ENCODE assay signal across 10 cellular contexts in genomic region chr1:38015978-38016640, GRCh38. TPM values are rescaled to one million over a fixed set of nuclear protein-coding genes. Genes with fewer than 3 reads are reported as not detected.
DNase-seq lines count a peak whose midpoint lies in the region; ATAC-seq and TF ChIP-seq lines count a peak whose summit lies in the region.
"Had no signal": no experiment of that assay in that cellular context is flagged by ENCODE, and none has a peak within 500 bp of the region (broad histone marks: within the 10 kb centered on the region; RNA-seq: fewer than 3 reads in every experiment).

No MANE protein-coding gene starts in this region.

- peaks cover 9% of the 10 kb centered on the region for H3K4me1 Mint-ChIP-seq in WTC11
- peaks cover 16% of the 10 kb centered on the region for H3K4me1 Mint-ChIP-seq in osteocyte (ENCODE audit: unreplicated experiment)

- H3K36me3 Mint-ChIP-seq in WTC11 (peaks cover 43% of the 10 kb centered on the region), osteocyte (ENCODE audit: unreplicated experiment) (peaks cover 29% of the 10 kb centered on the region)

- no peak for ATAC-seq in WTC11
- no peak for ATAC-seq in GM21526 (IDR thresholded peaks at IDR 0.05; ENCODE audit: low FRiP score, unreplicated experiment)

- H3K9me3 ChIP-seq in effector memory CD4-positive, alpha-beta T cell (ENCODE audit: control insufficient read depth, low read length), result no peaks in the 10 kb centered on the region

- peaks cover 9% of the 10 kb centered on the region for H3K27me3 Mint-ChIP-seq in WTC11 (ENCODE audit: low read depth)
- H3K27me3 Mint-ChIP-seq in osteocyte (ENCODE audit: unreplicated experiment), result no peaks in the 10 kb centered on the region

- H3K27ac ChIP-seq in effector memory CD4-positive, alpha-beta T cell (ENCODE audit: insufficient read depth, low read length, poor library complexity, severe bottlenecking), result no peak overlapping the region

- DNase-seq in EH (ENCODE audit: low read depth) (peak; percentile 23), WTC11 (ENCODE audit: low spot score) (no peak), fibroblast of the aortic adventitia (ENCODE audit: low read depth) (peak; percentile 83), osteocyte (ENCODE audit: extremely low spot score, unreplicated experiment) (no peak), NCI-H1694 (lab: John Stamatoyannopoulos, UW) (no peak), NCI-H226 (no peak)
- DNase-seq in effector memory CD4-positive, alpha-beta T cell, result no peak
- DNase-seq: NCI-H1436, retina had no signal

- peak overlapping the region; percentile 87 for H3K27ac Mint-ChIP-seq in WTC11
- H3K27ac Mint-ChIP-seq in osteocyte (ENCODE audit: unreplicated experiment), result peak overlapping the region; percentile 69

- H3K4me3 Mint-ChIP-seq in WTC11 (no peak overlapping the region), osteocyte (ENCODE audit: unreplicated experiment) (no peak overlapping the region)

- POLR2A ChIA-PET in WTC11 (lab: Charles Lee), result no interaction called here

- TF ChIP-seq CTCF in WTC11 (IDR thresholded peaks at IDR 0.05) (no peak), fibroblast of the aortic adventitia (IDR thresholded peaks at IDR 0.05; ENCODE audit: insufficient read depth, low read length) (no peak), osteocyte (IDR thresholded peaks at IDR 0.05) (no peak)

- H3K9me3 Mint-ChIP-seq in WTC11, result peaks cover 3% of the 10 kb centered on the region; the same call in 1 of the 2 replicates
- H3K9me3 Mint-ChIP-seq in osteocyte (ENCODE audit: unreplicated experiment), result no peaks in the 10 kb centered on the region

- H3K36me3 ChIP-seq in effector memory CD4-positive, alpha-beta T cell (ENCODE audit: control insufficient read depth, insufficient read depth, low read length), result peaks cover 36% of the 10 kb centered on the region

- peak overlapping the region; percentile 35 for H3K4me3 ChIP-seq in fibroblast of the aortic adventitia (ENCODE audit: low read depth, low read length)
- no peak overlapping the region for H3K4me3 ChIP-seq in effector memory CD4-positive, alpha-beta T cell (ENCODE audit: insufficient read depth, low read depth, low read length, poor library complexity, severe bottlenecking)

- CTCF ChIA-PET in WTC11 (lab: Charles Lee), result interaction anchor here (1.0 kb wide), 1 partner anchor 12 kb away, joined by 5 read pairs; no protein-coding TSS in a partner anchor

- H3K27me3 ChIP-seq in effector memory CD4-positive, alpha-beta T cell (replicated peaks; ENCODE audit: control insufficient read depth, insufficient read depth, low read length, poor library complexity, severe bottlenecking), result no peaks in the 10 kb centered on the region

- H3K4me1 ChIP-seq in effector memory CD4-positive, alpha-beta T cell (ENCODE audit: control insufficient read depth, insufficient read depth, low read length, poor library complexity, severe bottlenecking), result peaks cover 8% of the 10 kb centered on the region

TF ChIP-seq in WTC11, 78 proteins besides CTCF, POLR2A, EP300 and RAD21:
- TF ChIP-seq FOXP1 (CRISPR knock-in tag; IDR thresholded peaks at IDR 0.05; ENCODE audit: borderline replicate concordance) (no peak), TP53 (CRISPR knock-in tag; IDR thresholded peaks at IDR 0.05) (no peak), SOX15 (CRISPR knock-in tag; IDR thresholded peaks at IDR 0.05) (no peak), MAX (CRISPR knock-in tag; IDR thresholded peaks at IDR 0.05) (no peak), OVOL2 (CRISPR knock-in tag; IDR thresholded peaks at IDR 0.05; ENCODE audit: borderline replicate concordance) (no peak), E2F5 (CRISPR knock-in tag; IDR thresholded peaks at IDR 0.05) (no peak), ZNF671 (CRISPR knock-in tag; IDR thresholded peaks at IDR 0.05) (no peak), NFE2L1 (CRISPR knock-in tag; IDR thresholded peaks at IDR 0.05) (no peak), ZNF138 (CRISPR knock-in tag; conservative IDR thresholded peaks at IDR 0.05) (no peak), PRRX2 (CRISPR knock-in tag; IDR thresholded peaks at IDR 0.05) (no peak), FOXJ3 (CRISPR knock-in tag; IDR thresholded peaks at IDR 0.05; ENCODE audit: borderline replicate concordance) (no peak), ZNF219 (CRISPR knock-in tag; IDR thresholded peaks at IDR 0.05; ENCODE audit: borderline replicate concordance) (no peak), ZNF512 (CRISPR knock-in tag; IDR thresholded peaks at IDR 0.05; ENCODE audit: borderline replicate concordance) (no peak), MLX (CRISPR knock-in tag; IDR thresholded peaks at IDR 0.05) (no peak), JUN (CRISPR knock-in tag; IDR thresholded peaks at IDR 0.05) (no peak), NR2C2 (CRISPR knock-in tag; IDR thresholded peaks at IDR 0.05) (no peak)
- TF ChIP-seq, protein P1, sequence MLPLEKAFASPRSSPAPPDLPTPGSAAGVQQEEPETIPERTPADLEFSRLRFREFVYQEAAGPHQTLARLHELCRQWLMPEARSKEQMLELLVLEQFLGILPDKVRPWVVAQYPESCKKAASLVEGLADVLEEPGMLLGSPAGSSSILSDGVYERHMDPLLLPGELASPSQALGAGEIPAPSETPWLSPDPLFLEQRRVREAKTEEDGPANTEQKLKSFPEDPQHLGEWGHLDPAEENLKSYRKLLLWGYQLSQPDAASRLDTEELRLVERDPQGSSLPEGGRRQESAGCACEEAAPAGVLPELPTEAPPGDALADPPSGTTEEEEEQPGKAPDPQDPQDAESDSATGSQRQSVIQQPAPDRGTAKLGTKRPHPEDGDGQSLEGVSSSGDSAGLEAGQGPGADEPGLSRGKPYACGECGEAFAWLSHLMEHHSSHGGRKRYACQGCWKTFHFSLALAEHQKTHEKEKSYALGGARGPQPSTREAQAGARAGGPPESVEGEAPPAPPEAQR (CRISPR knock-in tag; IDR thresholded peaks at IDR 0.05), result no peak

RNA-seq across cellular contexts. Expression of gene UTP11, which starts 3.6 kb away (rescaled TPM):
- total RNA-seq in WTC11 (2021), result 41.3 to 42.6 TPM (median 42.2 TPM) in 3 replicates
- 23.1 and 68.1 TPM in 2 replicates for total RNA-seq in fibroblast of the aortic adventitia (ENCODE audit: low replicate concordance)
- total RNA-seq in osteocyte, result 32.6 and 34.4 TPM in 2 replicates

RNA-seq across cellular contexts. Expression of gene FHL3, which starts 10.8 kb away (rescaled TPM):
- total RNA-seq in WTC11 (2021) (28.1 to 34.4 TPM (median 28.1 TPM) in 3 replicates), fibroblast of the aortic adventitia (ENCODE audit: low replicate concordance) (6.1 and 15.6 TPM in 2 replicates), osteocyte (39.1 and 40.4 TPM in 2 replicates)

RNA-seq across cellular contexts. Expression of gene SF3A3, which starts 26.3 kb away (rescaled TPM):
- 96.5 to 126 TPM (median 96.5 TPM) in 3 replicates for total RNA-seq in WTC11 (2021)
- total RNA-seq in fibroblast of the aortic adventitia (ENCODE audit: low replicate concordance), result 75.2 and 87.7 TPM in 2 replicates
- 51.4 and 55.3 TPM in 2 replicates for total RNA-seq in osteocyte

RNA-seq across cellular contexts. Expression of gene POU3F1, which starts 30.5 kb away (rescaled TPM):
- total RNA-seq in WTC11 (2021), result 18.9 to 22.4 TPM (median 20.9 TPM) in 3 replicates
- not detected in 2 replicates for total RNA-seq in fibroblast of the aortic adventitia (ENCODE audit: low replicate concordance)
- total RNA-seq in osteocyte, result 1.5 and 1.8 TPM in 2 replicates

Comparison
In these comparisons a context has a peak if more than half of its experiments do, and no peak if none do; other contexts are left out.
1. DNase-seq: peak in EH (single experiment) and fibroblast of the aortic adventitia (single experiment); none in WTC11 (single experiment), osteocyte (single experiment), effector memory CD4-positive, alpha-beta T cell (0 of 3), NCI-H1694 (single experiment) and NCI-H226 (single experiment).